ENCODE assay signal across 19 cellular contexts in the genomic region with DNA sequence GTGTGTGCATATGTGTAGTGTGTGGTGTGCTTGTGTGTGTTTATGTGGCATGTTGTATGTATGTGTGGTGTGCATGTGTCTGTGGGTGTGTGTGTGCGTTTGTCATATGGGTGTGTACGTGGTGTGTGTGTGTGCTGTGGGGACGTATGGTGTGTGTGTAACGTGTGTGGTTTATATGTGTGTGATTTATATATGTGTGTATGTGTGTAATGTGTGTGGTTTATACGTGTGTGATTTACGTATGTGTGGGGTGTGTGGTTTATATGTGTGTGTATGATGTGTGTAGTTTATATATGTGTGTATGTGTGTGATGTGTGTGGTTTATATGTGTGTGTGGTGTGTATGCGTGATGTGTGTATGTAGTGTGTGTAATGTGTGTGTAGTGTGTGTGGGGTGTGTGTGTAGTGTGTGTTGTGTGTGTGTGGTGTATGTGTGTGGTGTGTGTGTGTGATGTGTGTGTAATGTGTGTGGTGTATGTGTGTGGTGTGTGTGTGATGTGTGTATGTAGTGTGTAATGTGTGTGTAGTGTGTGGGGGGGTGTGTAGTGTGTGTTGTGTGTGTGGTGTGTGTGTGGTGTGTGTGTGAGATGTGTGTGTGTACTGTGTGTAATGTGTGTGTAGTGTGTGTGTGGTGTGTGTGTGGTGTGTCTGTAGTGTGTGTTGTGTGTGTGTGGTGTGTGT. TPM values are rescaled to one million over a fixed set of nuclear protein-coding genes. Genes with fewer than 3 reads are reported as not detected.
DNase-seq lines count a peak whose midpoint lies in the region; ATAC-seq and TF ChIP-seq lines count a peak whose summit lies in the region.
"Had no signal": no experiment of that assay in that cellular context is flagged by ENCODE, and none has a peak within 500 bp of the region (broad histone marks: within the 10 kb centered on the region; RNA-seq: fewer than 3 reads in every experiment).

No MANE protein-coding gene starts in this region.

- H3K18ac ChIP-seq in neuronal stem cell (ENCODE audit: low read length): no peak overlapping the region

- no peak for ATAC-seq in upper lobe of left lung (ENCODE audit: low FRiP score in 2 of 2)
- ATAC-seq: activated naive CD8-positive, alpha-beta T cell treated with anti-CD3 and anti-CD28 coated beads, Interleukin-2, amount 50 U/mL, for 24 hours; PC-3; stimulated activated memory B cell treated with anti-CD40 and anti-IgM and Interleukin-4, amounts not matched to agents 10 μg/mL and 1 μg/mL and 100 μg/mL, for 72 hours had no signal

- H3K4me3 ChIP-seq in neuronal stem cell (ENCODE audit: low read length in 2 of 2) (peak overlapping the region in 1 of 2 donors; percentile 66), upper lobe of left lung (peak overlapping the region in 1 of 4 donors; percentile 4), testis (no peak overlapping the region)
- H3K4me3 ChIP-seq: cardiac muscle cell, SJSA1 had no signal

- H3K79me1 ChIP-seq in neuronal stem cell (ENCODE audit: low read depth, low read length): no peaks in the 10 kb centered on the region

- no peak for TF ChIP-seq CTCF in endothelial cell (IDR thresholded peaks at IDR 0.05; ENCODE audit: unreplicated experiment)
- no peak for TF ChIP-seq CTCF in upper lobe of left lung (IDR thresholded peaks at IDR 0.05)
- TF ChIP-seq CTCF in testis (IDR thresholded peaks at IDR 0.05): no peak

- no peaks in the 10 kb centered on the region for H3K9me3 Mint-ChIP-seq in endothelial cell (ENCODE audit: unreplicated experiment)
- peaks cover 17% of the 10 kb centered on the region for H3K9me3 Mint-ChIP-seq in activated CD4-positive, alpha-beta memory T cell treated with anti-CD3 and anti-CD28 coated beads, Interleukin-2, amount 10 ng/mL, durations not matched to agents 7 days and 5 days
- H3K9me3 Mint-ChIP-seq: natural killer cell had no signal

- H3K23ac ChIP-seq in neuronal stem cell (ENCODE audit: low read depth, low read length, poor library complexity): peak overlapping the region; percentile 39

- H3K36me3 ChIP-seq in neuronal stem cell (replicated peaks in 1 of 2; ENCODE audit: control insufficient read depth in 2 of 2, insufficient read depth in 2 of 2, low read length in 2 of 2) (no peaks in the 10 kb centered on the region), upper lobe of left lung (no peaks in the 10 kb centered on the region), testis (ENCODE audit: low read depth, missing control alignments) (no peaks in the 10 kb centered on the region)
- H3K36me3 ChIP-seq: cardiac muscle cell, SJSA1 had no signal

- H3K4me2 ChIP-seq in neuronal stem cell (ENCODE audit: insufficient read depth, low read length, poor library complexity, severe bottlenecking): no peak overlapping the region

- peaks cover 5% of the 10 kb centered on the region for H3K27me3 Mint-ChIP-seq in endothelial cell (ENCODE audit: unreplicated experiment)
- peaks cover 41% of the 10 kb centered on the region for H3K27me3 Mint-ChIP-seq in activated CD4-positive, alpha-beta memory T cell treated with anti-CD3 and anti-CD28 coated beads, Interleukin-2, amount 10 ng/mL, durations not matched to agents 7 days and 5 days

- no peak overlapping the region for H4K8ac ChIP-seq in neuronal stem cell (ENCODE audit: low read depth, low read length)

- no peak overlapping the region for H4K91ac ChIP-seq in neuronal stem cell (ENCODE audit: low read depth, low read length, poor library complexity)

- no peak overlapping the region for H3K4me3 Mint-ChIP-seq in endothelial cell (ENCODE audit: unreplicated experiment)
- H3K4me3 Mint-ChIP-seq in activated CD4-positive, alpha-beta memory T cell treated with anti-CD3 and anti-CD28 coated beads, Interleukin-2, amount 10 ng/mL, durations not matched to agents 7 days and 5 days: no peak overlapping the region
- H3K4me3 Mint-ChIP-seq: activated B cell treated with CpG ODN at 0.5 μM for 24 hours; activated naive CD8-positive, alpha-beta T cell treated with anti-CD3 and anti-CD28 coated beads, Interleukin-2, amount 50 U/mL, for 24 hours; B cell; HFFc6; immature natural killer cell; natural killer cell; stimulated activated memory B cell treated with anti-CD40 and anti-IgM and Interleukin-4, amounts not matched to agents 10 μg/mL and 1 μg/mL and 100 μg/mL, for 72 hours had no signal

- H2BK120ac ChIP-seq in neuronal stem cell (ENCODE audit: low read depth, low read length): no peak overlapping the region

- H3K4me1 ChIP-seq in neuronal stem cell (ENCODE audit: control insufficient read depth in 2 of 2, insufficient read depth in 1 of 2, low read depth in 1 of 2, low read length in 2 of 2) (peaks cover 0 to 4% of the 10 kb centered on the region in 2 donors), upper lobe of left lung (peaks cover 14 to 19% (median 16%) of the 10 kb centered on the region in 4 donors), testis (peaks cover 7% of the 10 kb centered on the region)

- peaks cover 5% of the 10 kb centered on the region for H3K4me1 Mint-ChIP-seq in endothelial cell (ENCODE audit: unreplicated experiment)
- H3K4me1 Mint-ChIP-seq in activated CD4-positive, alpha-beta memory T cell treated with anti-CD3 and anti-CD28 coated beads, Interleukin-2, amount 10 ng/mL, durations not matched to agents 7 days and 5 days: no peaks in the 10 kb centered on the region
- H3K4me1 Mint-ChIP-seq: activated naive CD8-positive, alpha-beta T cell treated with anti-CD3 and anti-CD28 coated beads, Interleukin-2, amount 50 U/mL, for 24 hours; immature natural killer cell; natural killer cell had no signal

- peaks cover 10% of the 10 kb centered on the region for H3K36me3 Mint-ChIP-seq in endothelial cell (ENCODE audit: low read depth, unreplicated experiment)
- H3K36me3 Mint-ChIP-seq in activated CD4-positive, alpha-beta memory T cell treated with anti-CD3 and anti-CD28 coated beads, Interleukin-2, amount 10 ng/mL, durations not matched to agents 7 days and 5 days (ENCODE audit: low read depth): no peaks in the 10 kb centered on the region
- H3K36me3 Mint-ChIP-seq: immature natural killer cell, natural killer cell had no signal

- CTCF ChIA-PET in HEK293T (lab: Yijun Ruan, JAX): no interaction called here
- CTCF ChIA-PET in activated CD4-positive, alpha-beta memory T cell treated with anti-CD3 and anti-CD28 coated beads, Interleukin-2, amount 10 ng/mL, durations not matched to agents 7 days and 5 days (lab: Charles Lee): no interaction called here

- intact Hi-C loops in testis (cut with DNase I; ENCODE audit: low total_unique reads): no loop called here

- no peak overlapping the region for H3K14ac ChIP-seq in neuronal stem cell (ENCODE audit: low read length)

- H2AFZ ChIP-seq in neuronal stem cell (ENCODE audit: low read length): no peak overlapping the region

- TF ChIP-seq POLR2A in upper lobe of left lung (IDR thresholded peaks at IDR 0.05): no peak
- no peak for TF ChIP-seq POLR2A in testis (IDR thresholded peaks at IDR 0.05)

- peak overlapping the region; percentile 33 for H3K27ac Mint-ChIP-seq in endothelial cell (ENCODE audit: unreplicated experiment)
- no peak overlapping the region for H3K27ac Mint-ChIP-seq in activated CD4-positive, alpha-beta memory T cell treated with anti-CD3 and anti-CD28 coated beads, Interleukin-2, amount 10 ng/mL, durations not matched to agents 7 days and 5 days
- H3K27ac Mint-ChIP-seq: activated B cell treated with CpG ODN at 0.5 μM for 24 hours; activated naive CD8-positive, alpha-beta T cell treated with anti-CD3 and anti-CD28 coated beads, Interleukin-2, amount 50 U/mL, for 24 hours; B cell; HFFc6; natural killer cell; stimulated activated memory B cell treated with anti-CD40 and anti-IgM and Interleukin-4, amounts not matched to agents 10 μg/mL and 1 μg/mL and 100 μg/mL, for 72 hours had no signal

- H3K9me3 ChIP-seq in neuronal stem cell (replicated peaks in 1 of 2; ENCODE audit: control insufficient read depth in 2 of 2, insufficient read depth in 1 of 2, low read depth in 1 of 2, low read length in 2 of 2) (peaks cover 0 to 8% of the 10 kb centered on the region in 2 donors), upper lobe of left lung (peaks cover 0 to 3% (median under 1%) of the 10 kb centered on the region in 4 donors), testis (no peaks in the 10 kb centered on the region)

- POLR2A ChIA-PET in HEK293T (lab: Yijun Ruan, JAX): no interaction called here
- POLR2A ChIA-PET in activated CD4-positive, alpha-beta memory T cell treated with anti-CD3 and anti-CD28 coated beads, Interleukin-2, amount 10 ng/mL, durations not matched to agents 7 days and 5 days (lab: Charles Lee): no interaction called here

- 100% methylated on average over 4 to 6 of the region's 7 CpGs for WGBS in neuronal stem cell (ENCODE audit: extremely low coverage in 2 of 2, insufficient read length in 2 of 2, insufficient replicate concordance in 1 of 2), 2 donors
- WGBS in upper lobe of left lung, 2 donors: 85 to 91% methylated on average over 7 of the region's 7 CpGs
- 88 to 90% methylated on average over 7 of the region's 7 CpGs for WGBS in testis, 2 donors

- no peak overlapping the region for H2BK15ac ChIP-seq in neuronal stem cell (ENCODE audit: low read length)

- H2BK5ac ChIP-seq in neuronal stem cell (ENCODE audit: low read length): no peak overlapping the region

- H2BK12ac ChIP-seq in neuronal stem cell (ENCODE audit: low read length): no peak overlapping the region

- TF ChIP-seq EP300 in upper lobe of left lung (IDR thresholded peaks at IDR 0.05): no peak

- H3K27ac ChIP-seq in neuronal stem cell (replicated peaks; ENCODE audit: low read length): no peak overlapping the region
- H3K27ac ChIP-seq in upper lobe of left lung: peak overlapping the region in 3 of 4 donors; percentile 41 to 87 (median 79)
- H3K27ac ChIP-seq in testis: no peak overlapping the region
- H3K27ac ChIP-seq: cardiac muscle cell, SJSA1 had no signal

- H3K4ac ChIP-seq in neuronal stem cell (ENCODE audit: low read length): no peak overlapping the region

- DNase-seq in HEK293T (ENCODE audit: extremely low spot score) (no peak), endothelial cell (ENCODE audit: low spot score) (no peak), neuronal stem cell (ENCODE audit: low spot score) (no peak), upper lobe of left lung (peak in 1 of 2 donors; percentile 5), SHP77 treated with DMSO at 0.1 percent for 48 hours (lab: John Stamatoyannopoulos, UW) (no peak), testis (no peak)
- no peak for DNase-seq in activated CD4-positive, alpha-beta memory T cell treated with anti-CD3 and anti-CD28 coated beads, Interleukin-2, amount 10 ng/mL, durations not matched to agents 7 days and 5 days
- DNase-seq: activated B cell treated with CpG ODN at 0.5 μM for 24 hours; activated naive CD8-positive, alpha-beta T cell treated with anti-CD3 and anti-CD28 coated beads, Interleukin-2, amount 50 U/mL, for 24 hours; immature natural killer cell; Karpas-422; natural killer cell; NCI-H526 treated with DMSO at 0.1 percent for 48 hours; PC-3 had no signal

- no peak overlapping the region for H3K9ac ChIP-seq in neuronal stem cell (ENCODE audit: low read depth, low read length, poor library complexity)

- H3K27me3 ChIP-seq in neuronal stem cell (ENCODE audit: control insufficient read depth in 3 of 3, insufficient read depth in 3 of 3, low read depth in 1 of 3, low read length in 3 of 3) (peaks cover 0 to 44% (median 0%) of the 10 kb centered on the region in 3 experiments), upper lobe of left lung (no peaks in the 10 kb centered on the region), testis (no peaks in the 10 kb centered on the region)
- H3K27me3 ChIP-seq: cardiac muscle cell, SJSA1 had no signal

- H2AK5ac ChIP-seq in neuronal stem cell (ENCODE audit: low read depth, low read length): peak overlapping the region; percentile 49

RNA-seq across cellular contexts. Expression of a gene that starts 32.3 kb away (rescaled TPM):
- total RNA-seq in endothelial cell (ENCODE audit: unreplicated experiment) (14.5 TPM), upper lobe of left lung (10 to 100 TPM; 26.5 to 94.3 (median 42.4) TPM), testis (10 to 100 TPM; 17.6 TPM)
- polyA plus RNA-seq in neuronal stem cell (2013, experiment 1 of 2): 5.9 TPM
- 6.1 TPM for polyA plus RNA-seq in neuronal stem cell (2013, experiment 2 of 2)
- polyA plus RNA-seq in testis (ENCODE audit: insufficient read depth, low read depth, low replicate concordance): 23.0 TPM
- total RNA-seq in activated CD4-positive, alpha-beta memory T cell treated with anti-CD3 and anti-CD28 coated beads, Interleukin-2, amount 10 ng/mL, durations not matched to agents 7 days and 5 days: 10 to 100 TPM; 59.1 to 59.6 TPM

Comparison
In these comparisons a context has a peak if more than half of its experiments do, and no peak if none do; other contexts are left out.
1. H3K27ac ChIP-seq: peak in upper lobe of left lung (3 of 4); none in neuronal stem cell (single experiment) and testis (0 of 2).